14 cellular contexts compared by ENCODE assay signal in the genomic region with DNA sequence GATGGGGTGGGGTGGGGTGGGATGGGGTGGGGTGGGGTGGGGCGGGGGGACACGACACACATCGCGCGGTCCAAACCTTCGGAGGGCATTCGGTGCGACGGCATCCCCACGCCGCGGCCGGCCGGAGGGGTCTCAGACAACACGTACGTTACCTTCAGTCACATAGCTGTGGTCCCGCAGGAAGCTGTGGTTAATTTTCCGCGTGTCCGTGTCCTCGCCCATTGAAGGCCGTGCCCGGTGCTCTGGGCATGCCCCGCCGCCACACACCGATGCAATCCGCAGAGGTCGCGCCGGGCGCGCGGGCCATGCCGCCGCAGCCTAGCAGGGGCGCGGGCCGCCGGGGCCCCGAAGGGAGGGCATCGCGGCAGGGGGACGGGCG. TPM values are rescaled to one million over a fixed set of nuclear protein-coding genes. Genes with fewer than 3 reads are reported as not detected.
DNase-seq lines count a peak whose midpoint lies in the region; ATAC-seq and TF ChIP-seq lines count a peak whose summit lies in the region.
"Had no signal": no experiment of that assay in that cellular context is flagged by ENCODE, and none has a peak within 500 bp of the region (broad histone marks: within the 10 kb centered on the region; RNA-seq: fewer than 3 reads in every experiment).

No MANE protein-coding gene starts in this region.

- no peak for ATAC-seq in activated naive CD4-positive, alpha-beta T cell treated with anti-CD3 and anti-CD28 coated beads, Interleukin-2, amount 50 U/mL, for 72 hours
- no peak for ATAC-seq in HG02571 (IDR thresholded peaks at IDR 0.05; ENCODE audit: unreplicated experiment)

- 4% methylated on average over 44 of the region's 44 CpGs for WGBS in thymus
- WGBS in tibial nerve, 2 donors = 6% methylated on average over 21 of the region's 44 CpGs; no CpG with 5 or more reads in 1 of the 2 donors

- H3K27ac ChIP-seq in thymus (ENCODE audit: low read depth) (no peak overlapping the region), tibial nerve (no peak overlapping the region)
- H3K27ac ChIP-seq: HL-60 had no signal

- H3K4me3 ChIP-seq in thymus (ENCODE audit: low read length) (peak overlapping the region; percentile 15), tibial nerve (peak overlapping the region in 1 of 4 donors; percentile 15)

- no peaks in the 10 kb centered on the region for H3K36me3 Mint-ChIP-seq in activated naive CD4-positive, alpha-beta T cell treated with anti-CD3 and anti-CD28 coated beads, Interleukin-2, amount 10 ng/mL, durations not matched to agents 7 days and 5 days
- no peaks in the 10 kb centered on the region for H3K36me3 Mint-ChIP-seq in activated naive CD4-positive, alpha-beta T cell treated with anti-CD3 and anti-CD28 coated beads, Interleukin-2, amount 50 U/mL, for 72 hours

- peak; percentile 13 for DNase-seq in activated naive CD4-positive, alpha-beta T cell treated with anti-CD3 and anti-CD28 coated beads, Interleukin-2, amount 10 ng/mL, durations not matched to agents 7 days and 5 days
- no peak for DNase-seq in activated naive CD4-positive, alpha-beta T cell treated with anti-CD3 and anti-CD28 coated beads, Interleukin-2, amount 50 U/mL, for 72 hours (ENCODE audit: low spot score in 2 of 2)
- DNase-seq in activated CD8-positive, alpha-beta memory T cell treated with anti-CD3 and anti-CD28 coated beads, Interleukin-2, amount 50 U/mL, for 48 hours = peak; percentile 46
- peak; percentile 43 for DNase-seq in islet precursor cell
- DNase-seq in tibial nerve (ENCODE audit: low spot score in 2 of 2) = no peak
- DNase-seq in NCI-H345 treated with DMSO at 0.1 percent for 48 hours (lab: John Stamatoyannopoulos, UW; ENCODE audit: unreplicated experiment) = no peak
- DNase-seq: GDM1, MM.1S, NCI-H524 treated with DMSO at 0.1 percent for 48 hours, SHP77 had no signal

- H3K27ac Mint-ChIP-seq in activated naive CD4-positive, alpha-beta T cell treated with anti-CD3 and anti-CD28 coated beads, Interleukin-2, amount 10 ng/mL, durations not matched to agents 7 days and 5 days = no peak overlapping the region
- no peak overlapping the region for H3K27ac Mint-ChIP-seq in activated naive CD4-positive, alpha-beta T cell treated with anti-CD3 and anti-CD28 coated beads, Interleukin-2, amount 50 U/mL, for 72 hours
- H3K27ac Mint-ChIP-seq: activated T-helper 1 cell treated with anti-CD3 and anti-CD28 coated beads, Interleukin-12 subunit alpha, Interleukin-12 subunit beta, Interleukin-2, Interleukin-4 antibody, amounts not matched to agents 30 ng/mL and 10 ng/mL and 1 ng/mL, durations not matched to agents 14 hours and 24 hours and 36 hours had no signal

- peaks cover 85% of the 10 kb centered on the region for H3K27me3 Mint-ChIP-seq in activated naive CD4-positive, alpha-beta T cell treated with anti-CD3 and anti-CD28 coated beads, Interleukin-2, amount 10 ng/mL, durations not matched to agents 7 days and 5 days

- no peak overlapping the region for H3K4me3 Mint-ChIP-seq in activated naive CD4-positive, alpha-beta T cell treated with anti-CD3 and anti-CD28 coated beads, Interleukin-2, amount 10 ng/mL, durations not matched to agents 7 days and 5 days
- H3K4me3 Mint-ChIP-seq: activated T-helper 1 cell treated with anti-CD3 and anti-CD28 coated beads, Interleukin-12 subunit alpha, Interleukin-12 subunit beta, Interleukin-2, Interleukin-4 antibody, amounts not matched to agents 30 ng/mL and 10 ng/mL and 1 ng/mL, durations not matched to agents 14 hours and 24 hours and 36 hours had no signal

- no peak for TF ChIP-seq CTCF in tibial nerve (IDR thresholded peaks at IDR 0.05)

- H3K4me1 Mint-ChIP-seq in activated naive CD4-positive, alpha-beta T cell treated with anti-CD3 and anti-CD28 coated beads, Interleukin-2, amount 10 ng/mL, durations not matched to agents 7 days and 5 days = peaks cover 7% of the 10 kb centered on the region

- H3K9me3 ChIP-seq in thymus (ENCODE audit: control insufficient read depth) (no peaks in the 10 kb centered on the region), tibial nerve (peaks cover 0 to 12% (median 0%) of the 10 kb centered on the region in 4 donors)

- H3K27me3 ChIP-seq in thymus (ENCODE audit: control insufficient read depth, insufficient read depth) (peaks cover 40% of the 10 kb centered on the region), tibial nerve (peaks cover 0 to 59% of the 10 kb centered on the region in 2 donors)

- H3K36me3 ChIP-seq in thymus (ENCODE audit: control insufficient read depth, insufficient read depth) (no peaks in the 10 kb centered on the region), tibial nerve (no peaks in the 10 kb centered on the region)

- CTCF ChIA-PET in activated naive CD4-positive, alpha-beta T cell treated with anti-CD3 and anti-CD28 coated beads, Interleukin-2, amount 10 ng/mL, durations not matched to agents 7 days and 5 days (lab: Charles Lee) = no interaction called here

- H3K4me1 ChIP-seq in thymus (ENCODE audit: control insufficient read depth, insufficient read depth, low read length) = no peaks in the 10 kb centered on the region
- peaks cover 0 to 22% (median 2%) of the 10 kb centered on the region in 4 donors for H3K4me1 ChIP-seq in tibial nerve

- TF ChIP-seq EP300 in tibial nerve (IDR thresholded peaks at IDR 0.05) = no peak

- no peak for TF ChIP-seq POLR2A in tibial nerve (IDR thresholded peaks at IDR 0.05)

- no peaks in the 10 kb centered on the region for H3K9me3 Mint-ChIP-seq in activated naive CD4-positive, alpha-beta T cell treated with anti-CD3 and anti-CD28 coated beads, Interleukin-2, amount 10 ng/mL, durations not matched to agents 7 days and 5 days
- no peaks in the 10 kb centered on the region for H3K9me3 Mint-ChIP-seq in activated naive CD4-positive, alpha-beta T cell treated with anti-CD3 and anti-CD28 coated beads, Interleukin-2, amount 50 U/mL, for 72 hours
- H3K9me3 Mint-ChIP-seq: activated T-helper 1 cell treated with anti-CD3 and anti-CD28 coated beads, Interleukin-12 subunit alpha, Interleukin-12 subunit beta, Interleukin-2, Interleukin-4 antibody, amounts not matched to agents 30 ng/mL and 10 ng/mL and 1 ng/mL, durations not matched to agents 14 hours and 24 hours and 36 hours had no signal

RNA-seq across cellular contexts. Expression of a gene that starts 0.4 kb away (rescaled TPM):
- total RNA-seq in activated naive CD4-positive, alpha-beta T cell treated with anti-CD3 and anti-CD28 coated beads, Interleukin-2, amount 50 U/mL, for 72 hours = not detected
- polyA plus RNA-seq in thymus = 6.4 TPM
- under 1 TPM in 3 of 4 donors, not detected in 1; under 0.01 to 0.66 (median 0.42) TPM for total RNA-seq in tibial nerve
- total RNA-seq: activated T-helper 1 cell treated with anti-CD3 and anti-CD28 coated beads, Interleukin-12 subunit alpha, Interleukin-12 subunit beta, Interleukin-2, Interleukin-4 antibody, amounts not matched to agents 30 ng/mL and 10 ng/mL and 1 ng/mL, durations not matched to agents 14 hours and 24 hours and 36 hours had no signal

Comparison
In these comparisons a context has a peak if more than half of its experiments do, and no peak if none do; other contexts are left out.
1. DNase-seq: peak in activated naive CD4-positive, alpha-beta T cell treated with anti-CD3 and anti-CD28 coated beads, Interleukin-2, amount 10 ng/mL, durations not matched to agents 7 days and 5 days (single experiment), activated CD8-positive, alpha-beta memory T cell treated with anti-CD3 and anti-CD28 coated beads, Interleukin-2, amount 50 U/mL, for 48 hours (single experiment) and islet precursor cell (single experiment); none in activated naive CD4-positive, alpha-beta T cell treated with anti-CD3 and anti-CD28 coated beads, Interleukin-2, amount 50 U/mL, for 72 hours (0 of 2), tibial nerve (0 of 2) and NCI-H345 treated with DMSO at 0.1 percent for 48 hours (single experiment).